ENCODE assay signal across 8 cellular contexts in the genomic region with DNA sequence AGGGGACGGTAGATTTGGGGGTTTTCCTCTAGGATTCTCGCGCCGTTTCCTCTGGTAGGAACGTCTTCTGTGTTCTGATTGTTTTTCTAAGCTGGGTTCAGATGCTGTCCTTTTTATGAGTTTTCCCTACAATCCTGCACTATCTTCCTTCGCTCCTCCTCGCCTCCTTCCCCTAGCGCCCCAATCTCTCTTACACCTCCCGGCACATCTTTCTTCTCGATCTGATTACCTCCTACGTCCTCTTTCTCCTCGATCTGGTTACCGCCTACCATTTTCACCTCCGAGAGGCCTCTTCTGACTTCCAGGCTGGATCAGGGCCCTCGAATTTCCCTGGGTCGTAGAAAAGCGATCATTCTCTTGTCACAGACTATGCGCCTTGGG. TPM values are rescaled to one million over a fixed set of nuclear protein-coding genes. Genes with fewer than 3 reads are reported as not detected.
DNase-seq lines count a peak whose midpoint lies in the region; ATAC-seq and TF ChIP-seq lines count a peak whose summit lies in the region.

No MANE protein-coding gene starts in this region.

- no peak for TF ChIP-seq CTCF in left lung (IDR thresholded peaks at IDR 0.05)
- no peak for TF ChIP-seq CTCF in thyroid gland (IDR thresholded peaks at IDR 0.05)

- intact Hi-C loops in left lung (cut with DNase I) (no loop called here), thyroid gland (cut with DNase I) (loop anchor here (10.0 kb wide), 2 partner anchors 84 to 364 kb away; a partner anchor contains a TSS)

- TF ChIP-seq POLR2A in thyroid gland (IDR thresholded peaks at IDR 0.05) = no peak

- H3K9me3 ChIP-seq in left lung = no peaks in the 10 kb centered on the region
- H3K9me3 ChIP-seq in thyroid gland = no peaks in the 10 kb centered on the region

- H3K36me3 ChIP-seq in left lung = peaks cover 0 to 49% of the 10 kb centered on the region in 2 donors
- H3K36me3 ChIP-seq in thyroid gland = peaks cover 32 to 33% of the 10 kb centered on the region in 2 donors

- H3K27ac ChIP-seq in adipose tissue (ENCODE audit: low read depth, low read length) (peak overlapping the region; percentile 97), left lung (peak overlapping the region; percentile 93 to 98), thyroid gland (peak overlapping the region; percentile 96 to 99 (median 99))

- 0% methylated on average over 18 of the region's 18 CpGs for WGBS in adipose tissue, 3 donors
- WGBS in thyroid gland, 2 donors = 0 to 1% methylated on average over 18 of the region's 18 CpGs

- DNase-seq in NCI-H82 (lab: John Stamatoyannopoulos, UW) (peak; percentile 38), NCI-H82 treated with DMSO at 0.1 percent for 48 hours (lab: John Stamatoyannopoulos, UW; ENCODE audit: unreplicated experiment) (no peak), left lung (peak in 1 of 2 donors; percentile 8), thyroid gland (no peak), pons (ENCODE audit: low spot score) (no peak)
- no peak for DNase-seq in effector CD8-positive, alpha-beta T cell (lab: John Stamatoyannopoulos, UW)

- H3K4me3 ChIP-seq in left lung (peak overlapping the region; percentile 88 to 100), thyroid gland (replicated peaks in 1 of 3) (peak overlapping the region; percentile 16 to 100 (median 96))

- no peaks in the 10 kb centered on the region for H3K27me3 ChIP-seq in left lung
- H3K27me3 ChIP-seq in thyroid gland = no peaks in the 10 kb centered on the region

- H3K4me1 ChIP-seq in left lung = peaks cover 14 to 49% of the 10 kb centered on the region in 2 donors
- H3K4me1 ChIP-seq in thyroid gland = peaks cover 23 to 29% of the 10 kb centered on the region in 2 donors

- ATAC-seq in HG03439 (IDR thresholded peaks at IDR 0.05; ENCODE audit: unreplicated experiment) (peak; percentile 8), left lung (no peak)

RNA-seq across cellular contexts. Expression of a gene that starts 0.4 kb away (rescaled TPM):
- 100 to 1,000 TPM in 1 of 3 donors, 10 to 100 TPM in 2; 58.2 to 105 (median 76.8) TPM for polyA plus RNA-seq in adipose tissue
- 10 to 100 TPM; 79.0 to 82.0 TPM for total RNA-seq in left lung
- 10 to 100 TPM; 41.9 to 89.1 (median 65.4) TPM for total RNA-seq in thyroid gland

RNA-seq across cellular contexts. Expression of a gene that starts 0.8 kb away (rescaled TPM):
- 100 to 1,000 TPM in 2 of 3 donors, 10 to 100 TPM in 1; 89.4 to 169 (median 152) TPM for polyA plus RNA-seq in adipose tissue
- total RNA-seq in left lung = 10 to 100 TPM; 68.5 to 87.8 TPM
- total RNA-seq in thyroid gland = 100 to 1,000 TPM in 2 of 4 donors, 10 to 100 TPM in 2; 73.9 to 112 (median 93.2) TPM

RNA-seq across cellular contexts. Expression of a gene that starts 29.4 kb away (rescaled TPM):
- 1 to 10 TPM; 1.6 to 4.5 (median 2.3) TPM for polyA plus RNA-seq in adipose tissue
- total RNA-seq in left lung (1 to 10 TPM; 3.5 to 4.5 TPM), thyroid gland (1 to 10 TPM; 5.4 to 9.6 (median 8.2) TPM)

RNA-seq across cellular contexts. Expression of a gene that starts 29.6 kb away (rescaled TPM):
- polyA plus RNA-seq in adipose tissue = 10 to 100 TPM; 27.1 to 45.1 (median 32.8) TPM
- total RNA-seq in left lung (10 to 100 TPM; 25.9 to 34.2 TPM), thyroid gland (10 to 100 TPM; 30.6 to 33.1 (median 32.7) TPM)

RNA-seq across cellular contexts. Expression of a gene that starts 34.7 kb away (rescaled TPM):
- polyA plus RNA-seq in adipose tissue = 100 to 1,000 TPM in 2 of 3 donors, 10 to 100 TPM in 1; 62.2 to 282 (median 234) TPM
- 100 to 1,000 TPM; 280 to 311 TPM for total RNA-seq in left lung
- total RNA-seq in thyroid gland = 100 to 1,000 TPM; 214 to 273 (median 228) TPM
